25 cellular contexts compared by ENCODE assay signal in the genomic region with DNA sequence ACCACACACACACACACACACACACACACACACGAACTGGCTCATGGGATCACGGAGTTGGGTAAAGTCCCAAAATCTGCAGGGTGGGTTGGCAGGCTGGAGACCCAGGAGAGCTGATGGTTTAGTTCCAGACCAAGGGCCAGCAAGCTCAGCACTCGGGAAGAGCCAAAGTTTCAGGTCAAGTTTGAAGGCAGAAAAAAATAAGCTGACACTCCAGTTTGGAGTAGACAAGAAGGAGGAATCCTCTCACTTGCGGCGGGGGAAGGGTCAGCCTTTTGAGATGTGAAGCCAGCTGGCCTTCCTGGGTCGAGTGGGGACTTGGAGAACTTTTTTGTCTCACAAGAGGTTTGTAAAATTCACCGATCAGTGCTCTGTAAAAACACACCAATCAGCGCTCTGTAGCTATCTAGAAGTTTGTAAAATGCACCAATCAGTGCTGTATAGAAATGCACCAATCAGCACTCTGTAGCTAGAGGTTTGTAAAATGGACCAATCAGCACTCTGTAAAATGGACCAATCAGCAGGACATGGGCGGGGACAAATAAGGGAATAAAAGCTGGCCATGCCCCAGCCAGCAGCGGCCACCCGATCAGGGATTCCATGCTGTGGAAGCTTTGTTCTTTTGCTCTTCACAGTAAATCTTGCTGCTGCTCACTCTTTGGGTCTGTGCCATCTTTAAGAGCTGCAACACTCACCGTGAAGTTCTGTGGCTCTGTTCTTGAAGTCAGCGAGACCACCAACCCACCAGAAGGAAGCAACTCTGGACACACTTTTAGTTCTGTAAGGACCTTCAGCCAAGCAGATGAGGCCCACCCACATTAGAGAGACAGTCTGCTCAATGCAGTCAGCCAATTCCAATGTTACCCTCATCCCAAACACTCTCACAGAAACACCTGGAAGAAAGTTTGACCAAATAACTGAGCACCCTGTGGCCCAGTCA. TPM values are rescaled to one million over a fixed set of nuclear protein-coding genes. Genes with fewer than 3 reads are reported as not detected.
"Had no signal": no experiment of that assay in that cellular context is flagged by ENCODE, and none has a peak within 500 bp of the region (broad histone marks: within the 10 kb centered on the region; RNA-seq: fewer than 3 reads in every experiment).

No MANE protein-coding gene starts in this region.

- H3K27ac ChIP-seq: epithelial cell of prostate, gastrocnemius medialis, left ventricle myocardium inferior, pancreas, SJCRH30, upper lobe of left lung had no signal

- H3K36me3 ChIP-seq: gastrocnemius medialis, left ventricle myocardium inferior, pancreas, SJCRH30, upper lobe of left lung had no signal

- H3K4me1 Mint-ChIP-seq: central memory CD8-positive, alpha-beta T cell; naive thymus-derived CD4-positive, alpha-beta T cell had no signal

- ATAC-seq: effector memory CD8-positive, alpha-beta T cell; gastrocnemius medialis; mucosa of descending colon; naive thymus-derived CD4-positive, alpha-beta T cell; pancreas; stimulated activated naive CD8-positive, alpha-beta T cell treated with anti-CD3 and anti-CD28 coated beads, Interleukin-15, Interleukin-2, amounts not matched to agents 100 U/mL and 50 U/mL, for 24 hours had no signal

- H3K9me3 Mint-ChIP-seq: central memory CD8-positive, alpha-beta T cell; dendritic cell treated with granulocyte-macrophage colony-stimulating factor and Interleukin-4, amounts not matched to agents 40 ng/mL and 50 ng/mL, for 4 days; effector memory CD8-positive, alpha-beta T cell had no signal

- FAIRE-seq: kidney, pancreas, TTC549 had no signal

- DNase-seq: activated CD4-positive, alpha-beta T cell treated with anti-CD3 and anti-CD28 coated beads, Interleukin-2, amount 50 U/mL, for 1 hour; activated CD4-positive, CD25-positive, alpha-beta regulatory T cell; activated effector memory CD4-positive, alpha-beta T cell treated with anti-CD3 and anti-CD28 coated beads, Interleukin-2, amount 50 U/mL, for 16 hours; activated T-cell treated with anti-CD3 and anti-CD28 coated beads, Interleukin-2, amount 50 U/mL, for 1 hour; effector memory CD8-positive, alpha-beta T cell; gastrocnemius medialis; kidney; left ventricle myocardium inferior; pancreas; SJCRH30; stimulated activated CD4-positive, alpha-beta T cell treated with anti-CD3 and anti-CD28 coated beads, Interleukin-15, amount 100 ng/mL, for 24 hours; stimulated activated CD4-positive, alpha-beta T cell treated with anti-CD3 and anti-CD28 coated beads, Interleukin-4, amount 100 ng/mL, for 24 hours; stimulated activated naive CD8-positive, alpha-beta T cell treated with anti-CD3 and anti-CD28 coated beads, Interleukin-15, Interleukin-2, amounts not matched to agents 100 U/mL and 50 U/mL, for 24 hours had no signal

- H3K36me3 Mint-ChIP-seq: activated naive CD8-positive, alpha-beta T cell; brain; naive thymus-derived CD4-positive, alpha-beta T cell had no signal

- H3K27ac Mint-ChIP-seq: activated naive CD8-positive, alpha-beta T cell; brain; dendritic cell treated with granulocyte-macrophage colony-stimulating factor and Interleukin-4, amounts not matched to agents 40 ng/mL and 50 ng/mL, for 4 days; effector memory CD8-positive, alpha-beta T cell; naive thymus-derived CD4-positive, alpha-beta T cell had no signal

- H3K27me3 ChIP-seq: pancreas, upper lobe of left lung had no signal

- H3K9me3 ChIP-seq: gastrocnemius medialis, left ventricle myocardium inferior, mucosa of descending colon, pancreas, SJCRH30, upper lobe of left lung had no signal

- H3K4me3 ChIP-seq: gastrocnemius medialis, left ventricle myocardium inferior, mucosa of descending colon, pancreas, SJCRH30, upper lobe of left lung had no signal

- H3K4me3 Mint-ChIP-seq: activated naive CD8-positive, alpha-beta T cell; brain; central memory CD8-positive, alpha-beta T cell; dendritic cell treated with granulocyte-macrophage colony-stimulating factor and Interleukin-4, amounts not matched to agents 40 ng/mL and 50 ng/mL, for 4 days; effector memory CD8-positive, alpha-beta T cell; naive thymus-derived CD4-positive, alpha-beta T cell had no signal

- H3K4me1 ChIP-seq: gastrocnemius medialis, left ventricle myocardium inferior, pancreas, SJCRH30, upper lobe of left lung had no signal

RNA-seq across cellular contexts. Expression of a gene that starts 37.8 kb away (rescaled TPM):
- total RNA-seq: activated CD8-positive, alpha-beta memory T cell treated with anti-CD3 and anti-CD28 coated beads for 36 hours; left ventricle myocardium inferior; naive thymus-derived CD4-positive, alpha-beta T cell; skeletal muscle tissue; T-helper 2 cell treated with Interferon-gamma antibody and Interleukin-4, amounts not matched to agents 100 ng/mL and 5 ng/mL, for 36 hours had no signal
- polyA plus RNA-seq: naive thymus-derived CD4-positive, alpha-beta T cell had no signal
